In the genomic region with DNA sequence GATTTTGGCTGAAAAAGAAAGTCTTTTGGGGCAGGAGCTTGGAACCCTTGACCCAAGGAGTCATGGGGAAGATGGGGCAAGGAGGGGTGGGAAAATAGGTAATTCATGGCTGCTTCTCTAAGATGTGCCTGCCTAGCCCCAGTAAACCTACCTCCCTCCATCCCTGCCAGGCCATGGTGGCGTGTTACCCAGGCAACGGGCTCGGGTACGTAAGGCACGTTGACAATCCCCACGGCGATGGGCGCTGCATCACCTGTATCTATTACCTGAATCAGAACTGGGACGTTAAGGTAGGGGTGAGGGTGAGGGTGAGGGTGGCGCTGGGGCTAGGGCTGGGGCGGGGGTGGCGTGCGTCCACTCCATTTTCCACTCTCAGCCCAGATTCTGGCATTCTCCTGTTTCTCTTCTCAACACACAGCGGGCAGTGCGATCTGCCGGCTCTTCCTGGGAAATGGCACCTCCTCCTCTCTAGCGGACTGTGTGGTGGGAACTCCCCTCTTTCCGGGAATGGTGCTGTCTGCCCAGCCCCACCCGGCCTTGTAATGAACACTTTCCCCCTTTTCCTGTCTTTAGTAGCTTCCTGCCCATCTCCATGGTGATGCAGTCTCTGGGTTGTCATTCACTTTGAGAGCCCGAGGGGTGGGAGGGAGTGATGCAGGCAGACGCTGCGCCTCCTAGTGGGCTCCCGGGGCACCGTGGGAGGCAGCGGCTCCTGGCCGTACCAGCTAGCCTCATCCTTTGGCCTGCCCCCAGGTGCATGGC, we compare ENCODE assay signal across 8 cellular contexts. TPM values are rescaled to one million over a fixed set of nuclear protein-coding genes. Genes with fewer than 3 reads are reported as not detected.
DNase-seq lines count a peak whose midpoint lies in the region; ATAC-seq and TF ChIP-seq lines count a peak whose summit lies in the region.

No MANE protein-coding gene starts in this region.

- peak; percentile 41 to 67 (median 56) for TF ChIP-seq CTCF in right lobe of liver (IDR thresholded peaks at IDR 0.05)

- no peaks in the 10 kb centered on the region for H3K9me3 ChIP-seq in right lobe of liver

- WGBS in right lobe of liver (ENCODE audit: insufficient coverage, low coverage, low lambda C conversion rate, missing lambda C conversion rate), result 38% methylated on average over 4 of the region's 26 CpGs

- peak; percentile 7 for TF ChIP-seq POLR2A in GM18505 (IDR thresholded peaks at IDR 0.05; ENCODE audit: borderline replicate concordance, extremely low read depth, insufficient read depth, insufficient read length)
- TF ChIP-seq POLR2A in right lobe of liver (IDR thresholded peaks at IDR 0.05), result no peak

- peaks cover 0 to 26% (median 9%) of the 10 kb centered on the region in 4 donors for H3K36me3 ChIP-seq in right lobe of liver

- intact Hi-C loops in right lobe of liver (cut with DNase I), result loop anchor here in 1 of 2 donors (10.0 kb wide), 1 partner anchor 142 kb away; no protein-coding TSS in a partner anchor

- H3K4me1 ChIP-seq in right lobe of liver, result peaks cover 0 to 47% (median 22%) of the 10 kb centered on the region in 4 donors

- H3K27ac ChIP-seq in right lobe of liver, result peak overlapping the region in 2 of 3 donors; percentile 2 to 41

- H3K4me3 ChIP-seq in right lobe of liver, result no peak overlapping the region

- peak; percentile 100 for DNase-seq in NCI-H2227 (lab: John Stamatoyannopoulos, UW; ENCODE audit: unreplicated experiment)
- peak; percentile 89 for DNase-seq in activated CD8-positive, alpha-beta memory T cell treated with anti-CD3 and anti-CD28 coated beads for 24 hours
- peak; percentile 95 for DNase-seq in ecto neural progenitor cell (ENCODE audit: low spot score)
- DNase-seq in right lobe of liver, result peak; percentile 66 to 70 (median 69)
- DNase-seq in stimulated activated CD4-positive, alpha-beta T cell treated with anti-CD3 and anti-CD28 coated beads, Interleukin-2, amount 100 ng/mL, for 4 hours (ENCODE audit: low read depth), result peak; percentile 68

- no peaks in the 10 kb centered on the region for H3K27me3 ChIP-seq in right lobe of liver

- ATAC-seq in GM18505 (IDR thresholded peaks at IDR 0.05; ENCODE audit: unreplicated experiment) (no peak), right lobe of liver (peak; percentile 17 to 40 (median 20)), HG02981 (IDR thresholded peaks at IDR 0.05; ENCODE audit: unreplicated experiment) (no peak), HG03378 (IDR thresholded peaks at IDR 0.05; ENCODE audit: unreplicated experiment) (no peak)

RNA-seq across cellular contexts. Expression of a gene that starts 7.6 kb away (rescaled TPM):
- total RNA-seq in right lobe of liver, result 10 to 100 TPM; 34.5 to 47.0 (median 37.4) TPM

RNA-seq across cellular contexts. Expression of a gene that starts 28.5 kb away (rescaled TPM):
- 10 to 100 TPM in 3 of 6 experiments, 1 to 10 TPM in 3; 6.4 to 17.2 (median 10.2) TPM for total RNA-seq in right lobe of liver

RNA-seq across cellular contexts. Expression of a gene that starts 31.2 kb away (rescaled TPM):
- 1 to 10 TPM in 2 of 6 experiments, under 1 TPM in 1, not detected in 3; 0.86 to 1.9 (median 1.1) TPM for total RNA-seq in right lobe of liver

RNA-seq across cellular contexts. Expression of a gene that starts 43.7 kb away (rescaled TPM):
- total RNA-seq in right lobe of liver, result 1,000 to 10,000 TPM in 3 of 6 experiments, 100 to 1,000 TPM in 1, 10 to 100 TPM in 2; 73.6 to 3,618 (median 1,239) TPM

RNA-seq across cellular contexts. Expression of a gene that starts 55.6 kb away (rescaled TPM):
- 10 to 100 TPM; 21.4 to 33.1 (median 24.7) TPM for total RNA-seq in right lobe of liver

Comparison
In these comparisons a context has a peak if more than half of its experiments do, and no peak if none do; other contexts are left out.
1. ATAC-seq: peak in right lobe of liver (4 of 4); none in GM18505 (single experiment), HG02981 (single experiment) and HG03378 (single experiment).
2. Peak in every context shown above with its lines, with median percentiles within 50 percentile points of each other: DNase-seq.